ENCODE assay signal across 9 cellular contexts in genomic region chr17:58324409-58325288, GRCh38. TPM values are rescaled to one million over a fixed set of nuclear protein-coding genes. Genes with fewer than 3 reads are reported as not detected.
A peak's percentile ranks its signal among the peaks of the same experiment; 100 is the strongest.
DNase-seq lines count a peak whose midpoint lies in the region; TF ChIP-seq lines count a peak whose summit lies in the region.
"Had no signal": no experiment of that assay in that cellular context is flagged by ENCODE, and none has a peak within 500 bp of the region (broad histone marks: within the 10 kb centered on the region; RNA-seq: fewer than 3 reads in every experiment).

No MANE protein-coding gene starts in this region.

- H3K9me3 ChIP-seq in mesodermal cell (ENCODE audit: control insufficient read depth, low read length), result no peaks in the 10 kb centered on the region
- no peaks in the 10 kb centered on the region for H3K9me3 ChIP-seq in vagina

- H3K36me3 ChIP-seq in mesodermal cell (ENCODE audit: control insufficient read depth, insufficient read depth, low read length) (no peaks in the 10 kb centered on the region), vagina (no peaks in the 10 kb centered on the region)

- DNase-seq in EH (ENCODE audit: low read depth) (peak; percentile 54), NCI-H2196 (lab: John Stamatoyannopoulos, UW; ENCODE audit: unreplicated experiment) (peak; percentile 36), coronary artery (ENCODE audit: low spot score) (no peak), vagina (ENCODE audit: extremely low spot score in 2 of 2) (no peak), SKM-1 treated with dmso at 0.1 percent for 144 hours (lab: John Stamatoyannopoulos, UW; ENCODE audit: unreplicated experiment) (no peak), GF-D8 (lab: John Stamatoyannopoulos, UW) (no peak), pons (ENCODE audit: low spot score) (no peak)

- H3K4me1 ChIP-seq in mesodermal cell (ENCODE audit: control insufficient read depth, insufficient read depth, low read length, poor library complexity, severe bottlenecking), result no peaks in the 10 kb centered on the region
- H3K4me1 ChIP-seq in vagina, result peaks cover 28% of the 10 kb centered on the region

- TF ChIP-seq POLR2A in vagina (IDR thresholded peaks at IDR 0.05), result no peak

- intact Hi-C loops in vagina (cut with DNase I), result no loop called here

- TF ChIP-seq CTCF in coronary artery (IDR thresholded peaks at IDR 0.05) (no peak), vagina (IDR thresholded peaks at IDR 0.05) (no peak)

- 22 to 28% methylated on average over 55 to 59 of the region's 66 CpGs for WGBS in mesodermal cell (ENCODE audit: insufficient coverage in 2 of 2), 2 experiments

- H3K27ac ChIP-seq in coronary artery (peak overlapping the region; percentile 16 to 75), mesodermal cell (ENCODE audit: low read depth, low read length, severe bottlenecking) (no peak overlapping the region), vagina (peak overlapping the region; percentile 21)
- H3K27ac ChIP-seq: KMS-11 had no signal

- no peaks in the 10 kb centered on the region for H3K27me3 ChIP-seq in vagina

- H3K4me3 ChIP-seq in coronary artery (peak overlapping the region; percentile 80), mesodermal cell (ENCODE audit: extremely low read depth, insufficient read depth, low read length, poor library complexity, severe bottlenecking) (peak overlapping the region; percentile 36), vagina (peak overlapping the region; percentile 58 to 69)

RNA-seq across cellular contexts. Expression of gene TSPOAP1, which starts 3.9 kb away (rescaled TPM):
- polyA plus RNA-seq in mesodermal cell (2013, experiment 1 of 2), result 13.3 TPM
- polyA plus RNA-seq in mesodermal cell (2013, experiment 2 of 2), result 9.2 TPM
- total RNA-seq in vagina, result 7.1 TPM

RNA-seq across cellular contexts. Expression of gene SUPT4H1, which starts 27.4 kb away (rescaled TPM):
- 107 TPM for polyA plus RNA-seq in mesodermal cell (2013, experiment 1 of 2)
- polyA plus RNA-seq in mesodermal cell (2013, experiment 2 of 2), result 91.4 TPM
- 31.4 TPM for total RNA-seq in vagina

RNA-seq across cellular contexts. Expression of gene MPO, which starts 43.9 kb away (rescaled TPM):
- not detected for polyA plus RNA-seq in mesodermal cell (2013, experiment 1 of 2)
- not detected for polyA plus RNA-seq in mesodermal cell (2013, experiment 2 of 2)
- not detected for total RNA-seq in vagina

Comparison
In these comparisons a context has a peak if more than half of its experiments do, and no peak if none do; other contexts are left out.
1. DNase-seq: peak in EH (single experiment) and NCI-H2196 (single experiment); none in coronary artery (single experiment), vagina (0 of 2), SKM-1 treated with dmso at 0.1 percent for 144 hours (single experiment), GF-D8 (single experiment) and pons (single experiment).
2. Peak in every context shown above with its lines, with median percentiles within 50 percentile points of each other: H3K4me3 ChIP-seq.